Comparison of ENCODE assay signal across 30 cellular contexts in the genomic region with DNA sequence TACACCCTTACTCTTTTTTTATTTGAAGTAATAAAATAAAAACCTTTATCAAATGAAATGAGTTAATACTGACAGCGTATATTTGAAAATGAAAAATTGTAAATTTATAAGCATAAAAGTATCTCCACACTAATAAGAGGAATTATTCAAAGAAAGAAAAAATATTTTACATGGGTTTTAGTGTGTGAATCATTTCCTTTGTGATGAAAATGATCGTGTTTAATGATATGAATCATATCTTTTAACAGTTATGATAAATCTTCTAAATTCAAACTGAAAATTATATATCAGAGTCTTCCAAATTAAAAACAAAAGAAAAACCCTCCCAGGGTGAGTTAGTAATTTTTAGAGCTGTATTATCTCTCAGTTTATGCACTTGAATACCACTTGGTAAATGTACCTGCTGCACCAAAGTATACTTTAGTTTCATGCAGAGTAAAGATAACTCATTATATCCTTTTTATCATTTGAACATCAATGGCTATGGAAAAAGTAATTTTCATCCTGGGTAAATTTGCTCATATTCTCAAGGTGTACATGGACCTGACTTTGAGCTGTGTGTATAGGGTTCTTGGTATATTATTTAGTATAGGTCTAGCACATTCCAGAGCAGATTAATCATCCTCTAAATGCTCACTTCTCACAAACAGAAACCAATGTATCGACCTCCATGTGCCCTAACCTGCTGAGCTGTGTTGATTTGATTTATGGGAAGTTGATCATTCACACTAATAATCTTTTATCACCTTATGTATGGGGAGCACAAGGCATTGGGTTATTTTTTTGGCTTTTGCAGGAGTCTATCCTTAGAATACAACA.
DNase-seq lines count a peak whose midpoint lies in the region; ATAC-seq and TF ChIP-seq lines count a peak whose summit lies in the region.
"Had no signal": no experiment of that assay in that cellular context is flagged by ENCODE, and none has a peak within 500 bp of the region (broad histone marks: within the 10 kb centered on the region; RNA-seq: fewer than 3 reads in every experiment).

No MANE protein-coding gene starts in this region.

- H2AFZ ChIP-seq in ACC112 (ENCODE audit: low read length, unreplicated experiment) (no peak overlapping the region), SK-N-SH (ENCODE audit: low read depth) (peak overlapping the region; percentile 47), Karpas-422 (ENCODE audit: low read length) (no peak overlapping the region)

- POLR2A ChIA-PET in SK-N-SH (lab: Yijun Ruan, JAX): no interaction called here
- POLR2A ChIA-PET in activated CD4-positive, alpha-beta memory T cell treated with anti-CD3 and anti-CD28 coated beads for 36 hours (lab: Charles Lee): no interaction called here

- DNase-seq in HPDE6-E6E7 (ENCODE audit: extremely low spot score) (peak; percentile 39), SK-N-SH (no peak), foreskin keratinocyte (peak; percentile 29 to 71), Karpas-422 (no peak), posterior cingulate gyrus (no peak)
- DNase-seq in activated CD4-positive, alpha-beta memory T cell treated with anti-CD3 and anti-CD28 coated beads for 36 hours: no peak
- DNase-seq: activated CD4-positive, alpha-beta T cell treated with anti-CD3 and anti-CD28 coated beads, Interleukin-2, amount 50 U/mL, for 48 hours; activated CD8-positive, alpha-beta memory T cell treated with anti-CD3 and anti-CD28 coated beads, Interleukin-2, amount 50 U/mL, for 4 hours; activated naive CD4-positive, alpha-beta T cell treated with anti-CD3 and anti-CD28 coated beads for 36 hours; BE2C; body of pancreas; CD8-positive, alpha-beta memory T cell; DMS 273 treated with DMSO at 0.1 percent for 48 hours; dorsolateral prefrontal cortex; glutamatergic neuron; NCI-H1417; NCI-H2029; NCI-H526; OCI-M1; sigmoid colon; stimulated activated CD4-positive, alpha-beta T cell treated with anti-CD3 and anti-CD28 coated beads, Interleukin-4, amount 100 ng/mL, for 24 hours; T-helper 17 cell; thyroid gland had no signal

- H3K4me2 ChIP-seq in SK-N-SH (peak overlapping the region; percentile 64), Karpas-422 (ENCODE audit: low read depth, low read length, poor library complexity, severe bottlenecking) (no peak overlapping the region)

- TF ChIP-seq RAD21 in SK-N-SH (IDR thresholded peaks at IDR 0.05; ENCODE audit: low read length): no peak

- H3K9me3 ChIP-seq in SK-N-SH (0 out of 2 replicates have a peak, but pooled peaks cover 5% of the 10 kb centered on the region), Karpas-422 (ENCODE audit: low read length) (peaks cover 31% of the 10 kb centered on the region)
- H3K9me3 ChIP-seq: BE2C, body of pancreas, HAP-1, sigmoid colon, thyroid gland, vagina had no signal

- no peaks in the 10 kb centered on the region for H3K27me3 Mint-ChIP-seq in activated CD4-positive, alpha-beta memory T cell treated with anti-CD3 and anti-CD28 coated beads for 36 hours
- H3K27me3 Mint-ChIP-seq: progenitor cell of endocrine pancreas, T-helper 17 cell had no signal

- no peak overlapping the region for H3K27ac Mint-ChIP-seq in activated CD4-positive, alpha-beta memory T cell treated with anti-CD3 and anti-CD28 coated beads for 36 hours
- H3K27ac Mint-ChIP-seq: activated naive CD4-positive, alpha-beta T cell treated with anti-CD3 and anti-CD28 coated beads for 36 hours; activated T-helper 1 cell treated with anti-CD3 and anti-CD28 coated beads, Interleukin-12 subunit alpha, Interleukin-12 subunit beta, Interleukin-2, Interleukin-4 antibody, amounts not matched to agents 30 ng/mL and 10 ng/mL and 1 ng/mL, durations not matched to agents 14 hours and 24 hours and 36 hours; CD8-positive, alpha-beta memory T cell; progenitor cell of endocrine pancreas; T-helper 17 cell had no signal

- WGBS in SK-N-SH (ENCODE audit: low lambda C conversion rate): 12% methylated on average over 3 of the region's 3 CpGs

- no peak for TF ChIP-seq CTCF in SK-N-SH (IDR thresholded peaks at IDR 0.05)
- TF ChIP-seq CTCF in foreskin keratinocyte (conservative IDR thresholded peaks at IDR 0.05): no peak

- H3K9me2 ChIP-seq in SK-N-SH: no peaks in the 10 kb centered on the region
- no peaks in the 10 kb centered on the region for H3K9me2 ChIP-seq in Karpas-422 (replicated peaks; ENCODE audit: insufficient read depth, low read length)

- H3K4me3 Mint-ChIP-seq in activated CD4-positive, alpha-beta memory T cell treated with anti-CD3 and anti-CD28 coated beads for 36 hours: no peak overlapping the region
- H3K4me3 Mint-ChIP-seq: activated naive CD4-positive, alpha-beta T cell treated with anti-CD3 and anti-CD28 coated beads for 36 hours; activated T-helper 1 cell treated with anti-CD3 and anti-CD28 coated beads, Interleukin-12 subunit alpha, Interleukin-12 subunit beta, Interleukin-2, Interleukin-4 antibody, amounts not matched to agents 30 ng/mL and 10 ng/mL and 1 ng/mL, durations not matched to agents 14 hours and 24 hours and 36 hours; CD8-positive, alpha-beta memory T cell; T-helper 17 cell had no signal

- H3K9ac ChIP-seq in SK-N-SH (no peak overlapping the region), Karpas-422 (ENCODE audit: low read length) (no peak overlapping the region)

- intact Hi-C loops in activated CD4-positive, alpha-beta memory T cell treated with anti-CD3 and anti-CD28 coated beads for 36 hours (cut with micrococcal nuclease): no loop called here
- intact Hi-C loops in posterior cingulate gyrus (cut with DNase I): no loop called here

- H4K20me1 ChIP-seq in SK-N-SH (ENCODE audit: insufficient read depth): no peaks in the 10 kb centered on the region
- H4K20me1 ChIP-seq in Karpas-422 (ENCODE audit: insufficient read depth, low read depth, low read length): no peaks in the 10 kb centered on the region

- H3K4me3 ChIP-seq in ACC112 (ENCODE audit: low read depth, low read length) (peak overlapping the region; percentile 62), SK-N-SH (ENCODE audit: low read depth in 2 of 2, low read length in 1 of 2) (no peak overlapping the region), Karpas-422 (ENCODE audit: low read length) (no peak overlapping the region)
- H3K4me3 ChIP-seq: body of pancreas, dorsolateral prefrontal cortex, HAP-1, sigmoid colon, thyroid gland, vagina had no signal

- H3K27ac ChIP-seq in ACC112 (ENCODE audit: low read depth, low read length) (peak overlapping the region; percentile 58), SK-N-SH (ENCODE audit: low read depth in 2 of 2, low read length in 1 of 2) (peak overlapping the region in 1 of 2 experiments; percentile 53; a peak in 2 of 4 replicates), foreskin keratinocyte (peak overlapping the region; percentile 34), Karpas-422 (ENCODE audit: low read length) (no peak overlapping the region)
- H3K27ac ChIP-seq: body of pancreas, dorsolateral prefrontal cortex, sigmoid colon, thyroid gland, vagina had no signal

- no peaks in the 10 kb centered on the region for H3K79me2 ChIP-seq in ACC112 (ENCODE audit: control insufficient read depth, insufficient read depth, low read length, unreplicated experiment)
- no peaks in the 10 kb centered on the region for H3K79me2 ChIP-seq in SK-N-SH (ENCODE audit: insufficient read depth)
- H3K79me2 ChIP-seq in Karpas-422 (ENCODE audit: low read length): no peaks in the 10 kb centered on the region

- no peaks in the 10 kb centered on the region for H3K36me3 Mint-ChIP-seq in activated CD4-positive, alpha-beta memory T cell treated with anti-CD3 and anti-CD28 coated beads for 36 hours
- H3K36me3 Mint-ChIP-seq: CD8-positive, alpha-beta memory T cell had no signal

- H3K36me3 ChIP-seq in ACC112 (ENCODE audit: insufficient read depth, low read length) (no peaks in the 10 kb centered on the region), SK-N-SH (replicated peaks in 1 of 2; ENCODE audit: control insufficient read depth in 1 of 2, insufficient read depth in 2 of 2, low read length in 1 of 2) (no peaks in the 10 kb centered on the region), Karpas-422 (ENCODE audit: insufficient read depth, low read length) (no peaks in the 10 kb centered on the region)
- H3K36me3 ChIP-seq: BE2C, HAP-1, sigmoid colon, thyroid gland, vagina had no signal

- H3K27me3 ChIP-seq in ACC112 (ENCODE audit: insufficient read depth, low read length) (no peaks in the 10 kb centered on the region), SK-N-SH (ENCODE audit: insufficient read depth) (no peaks in the 10 kb centered on the region), foreskin keratinocyte (no peaks in the 10 kb centered on the region), Karpas-422 (ENCODE audit: low read length) (no peaks in the 10 kb centered on the region)
- H3K27me3 ChIP-seq: BE2C, body of pancreas, dorsolateral prefrontal cortex, sigmoid colon, thyroid gland, vagina had no signal

- ATAC-seq in foreskin keratinocyte (peak; percentile 95), GM21576 (IDR thresholded peaks at IDR 0.05; ENCODE audit: unreplicated experiment) (no peak)
- ATAC-seq: body of pancreas, Right ventricle myocardium inferior, T-helper 17 cell had no signal

- peaks cover 10% of the 10 kb centered on the region for H3F3A ChIP-seq in SK-N-SH (replicated peaks; ENCODE audit: insufficient read depth)

- TF ChIP-seq EP300 in SK-N-SH (IDR thresholded peaks at IDR 0.05; ENCODE audit: borderline replicate concordance in 1 of 2, low read depth in 1 of 2, low read length in 1 of 2): peak in 1 of 2 experiments; percentile 21; a peak in 1 of 4 replicates

- no peaks in the 10 kb centered on the region for H3K4me1 Mint-ChIP-seq in activated CD4-positive, alpha-beta memory T cell treated with anti-CD3 and anti-CD28 coated beads for 36 hours (ENCODE audit: low read depth)
- H3K4me1 Mint-ChIP-seq: CD8-positive, alpha-beta memory T cell; T-helper 17 cell had no signal

- H3K4me1 ChIP-seq in ACC112 (ENCODE audit: control insufficient read depth, insufficient read depth, low read length, unreplicated experiment): peaks cover 17% of the 10 kb centered on the region
- peaks cover 0 to 13% of the 10 kb centered on the region in 2 experiments; a peak in 1 of 4 replicates for H3K4me1 ChIP-seq in SK-N-SH (ENCODE audit: control insufficient read depth in 1 of 2, insufficient read depth in 2 of 2, low read depth in 1 of 2, low read length in 1 of 2)
- peaks cover 14% of the 10 kb centered on the region for H3K4me1 ChIP-seq in foreskin keratinocyte
- no peaks in the 10 kb centered on the region for H3K4me1 ChIP-seq in Karpas-422 (ENCODE audit: low read length)
- H3K4me1 ChIP-seq: BE2C, body of pancreas, HAP-1, sigmoid colon, thyroid gland, vagina had no signal

- peaks cover 10% of the 10 kb centered on the region for H3K9me3 Mint-ChIP-seq in activated CD4-positive, alpha-beta memory T cell treated with anti-CD3 and anti-CD28 coated beads for 36 hours
- H3K9me3 Mint-ChIP-seq: activated T-helper 1 cell treated with anti-CD3 and anti-CD28 coated beads, Interleukin-12 subunit alpha, Interleukin-12 subunit beta, Interleukin-2, Interleukin-4 antibody, amounts not matched to agents 30 ng/mL and 10 ng/mL and 1 ng/mL, durations not matched to agents 14 hours and 24 hours and 36 hours had no signal

- CTCF ChIA-PET in SK-N-SH (lab: Yijun Ruan, JAX): no interaction called here
- CTCF ChIA-PET in activated CD4-positive, alpha-beta memory T cell treated with anti-CD3 and anti-CD28 coated beads for 36 hours (lab: Charles Lee): no interaction called here

TF ChIP-seq in SK-N-SH, 30 proteins besides CTCF, POLR2A, EP300 and RAD21 (continues in another document):
- TF ChIP-seq JUND (IDR thresholded peaks at IDR 0.05) (0 out of 2 replicates have a peak, but pooled peaks have one; percentile 30), SMC3 (IDR thresholded peaks at IDR 0.05; ENCODE audit: low read depth, low read length) (no peak)

Comparison
In these comparisons a context has a peak if more than half of its experiments do, and no peak if none do; other contexts are left out.
1. DNase-seq: peak in HPDE6-E6E7 (single experiment) and foreskin keratinocyte (2 of 2); none in SK-N-SH (single experiment), activated CD4-positive, alpha-beta memory T cell treated with anti-CD3 and anti-CD28 coated beads for 36 hours (single experiment), Karpas-422 (single experiment) and posterior cingulate gyrus (0 of 10).